ENCODE assay signal across 18 cellular contexts in the genomic region with DNA sequence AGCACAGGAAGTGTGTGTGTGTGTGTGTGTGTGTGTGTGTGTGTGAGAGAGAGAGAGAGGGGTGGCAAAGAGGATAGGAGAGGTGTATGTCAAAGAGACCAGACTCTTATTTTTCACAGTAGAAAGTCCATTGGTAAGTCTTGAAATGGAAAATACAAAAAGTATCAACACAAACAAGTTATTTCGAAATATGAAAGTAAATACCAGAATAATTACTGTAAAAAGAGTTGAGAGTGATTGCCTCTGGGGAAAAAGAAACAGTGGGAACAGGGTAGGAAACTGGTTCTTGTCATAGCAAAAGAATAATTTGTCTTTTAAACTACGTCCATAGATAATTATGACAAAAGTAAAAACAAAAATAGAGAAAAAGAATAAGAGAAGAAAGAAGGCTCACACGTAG. TPM values are rescaled to one million over a fixed set of nuclear protein-coding genes. Genes with fewer than 3 reads are reported as not detected.
DNase-seq lines count a peak whose midpoint lies in the region; ATAC-seq and TF ChIP-seq lines count a peak whose summit lies in the region.
"Had no signal": no experiment of that assay in that cellular context is flagged by ENCODE, and none has a peak within 500 bp of the region (broad histone marks: within the 10 kb centered on the region; RNA-seq: fewer than 3 reads in every experiment).

No MANE protein-coding gene starts in this region.

- H3K9ac ChIP-seq in PC-3 (ENCODE audit: low read length) (no peak overlapping the region), skeletal muscle tissue (ENCODE audit: low read depth in 1 of 3, low read length in 3 of 3) (no peak overlapping the region)

- H3K79me2 ChIP-seq in ACC112 (ENCODE audit: control insufficient read depth, insufficient read depth, low read length, unreplicated experiment) (no peaks in the 10 kb centered on the region), PC-3 (ENCODE audit: low read length) (no peaks in the 10 kb centered on the region), OCI-LY7 (ENCODE audit: insufficient read depth, low read depth, low read length) (no peaks in the 10 kb centered on the region)

- H3K27me3 ChIP-seq in ACC112 (ENCODE audit: insufficient read depth, low read length) = no peaks in the 10 kb centered on the region
- no peaks in the 10 kb centered on the region for H3K27me3 ChIP-seq in PC-3 (ENCODE audit: low read length)
- no peaks in the 10 kb centered on the region for H3K27me3 ChIP-seq in skeletal muscle tissue (ENCODE audit: control insufficient read depth in 3 of 3, insufficient read depth in 3 of 3, low read length in 3 of 3)
- H3K27me3 ChIP-seq: MG63 had no signal

- DNase-seq in PC-3 = no peak
- DNase-seq in fibroblast of the aortic adventitia (ENCODE audit: low read depth) = peak; percentile 35
- no peak for DNase-seq in OCI-LY7 (ENCODE audit: low spot score)
- DNase-seq in NCI-H2171 treated with DMSO at 0.1 percent for 48 hours (lab: John Stamatoyannopoulos, UW) = no peak
- no peak for DNase-seq in NCI-H2081 treated with DMSO at 0.1 percent for 48 hours (lab: John Stamatoyannopoulos, UW)
- no peak for DNase-seq in stimulated activated effector memory CD8-positive, alpha-beta T cell treated with anti-CD3 and anti-CD28 coated beads, Interleukin-12 subunit alpha, Interleukin-12 subunit beta, amount 100 ng/mL, for 72 hours (ENCODE audit: low spot score in 2 of 2)
- DNase-seq: activated CD4-positive, alpha-beta T cell treated with anti-CD3 and anti-CD28 coated beads, Interleukin-2, amount 10 ng/mL, durations not matched to agents 24 days and 14 days; activated naive CD8-positive, alpha-beta T cell treated with anti-CD3 and anti-CD28 coated beads, Interleukin-2, amount 10 ng/mL, durations not matched to agents 7 days and 5 days; dermis blood vessel endothelial cell; MG63; NCI-H1417 treated with DMSO at 0.1 percent for 48 hours; nephron progenitor cell; stimulated activated CD4-positive, alpha-beta T cell treated with anti-CD3 and anti-CD28 coated beads, Interleukin-4, amount 100 ng/mL, for 4 hours had no signal

- BruUV-seq in PC-3 (replicated peaks; lab: Mats Ljungman, UMichigan) (no TSS peak), OCI-LY7 (replicated peaks; lab: Mats Ljungman, UMichigan) (no TSS peak)

- H3K4me1 ChIP-seq in ACC112 (ENCODE audit: control insufficient read depth, insufficient read depth, low read length, unreplicated experiment) (peaks cover 20% of the 10 kb centered on the region), PC-3 (ENCODE audit: insufficient read depth, low read length) (peaks cover 8% of the 10 kb centered on the region), skeletal muscle tissue (ENCODE audit: control insufficient read depth in 3 of 3, insufficient read depth in 3 of 3, low read length in 3 of 3) (peaks cover 8 to 10% (median 10%) of the 10 kb centered on the region in 3 donors), OCI-LY7 (ENCODE audit: insufficient read depth, low read length, poor library complexity, severe bottlenecking) (no peaks in the 10 kb centered on the region)

- no peak overlapping the region for H3K27ac ChIP-seq in ACC112 (ENCODE audit: low read depth, low read length)
- no peak overlapping the region for H3K27ac ChIP-seq in PC-3 (ENCODE audit: low read length)
- H3K27ac ChIP-seq in skeletal muscle tissue (ENCODE audit: low read depth, low read length) = peak overlapping the region; percentile 60
- H3K27ac ChIP-seq in OCI-LY7 (ENCODE audit: low read depth, low read length, poor library complexity, severe bottlenecking) = no peak overlapping the region

- H3K9me3 ChIP-seq in PC-3 (ENCODE audit: low read length) (no peaks in the 10 kb centered on the region), skeletal muscle tissue (ENCODE audit: control insufficient read depth in 3 of 3, low read length in 3 of 3) (no peaks in the 10 kb centered on the region), OCI-LY7 (ENCODE audit: low read length) (no peaks in the 10 kb centered on the region)

- intact Hi-C loops in PC-3 (cut with micrococcal nuclease) = no loop called here
- intact Hi-C loops in OCI-LY7 (cut with micrococcal nuclease; ENCODE audit: unreplicated experiment) = no loop called here

- no peak overlapping the region for H3K4me3 ChIP-seq in ACC112 (ENCODE audit: low read depth, low read length)
- no peak overlapping the region for H3K4me3 ChIP-seq in PC-3 (ENCODE audit: low read length)
- H3K4me3 ChIP-seq in fibroblast of the aortic adventitia (ENCODE audit: low read depth, low read length) = no peak overlapping the region
- H3K4me3 ChIP-seq in skeletal muscle tissue (ENCODE audit: low read length in 3 of 3) = no peak overlapping the region
- H3K4me3 ChIP-seq in OCI-LY7 (ENCODE audit: low read depth, low read length, poor library complexity, severe bottlenecking) = no peak overlapping the region
- H3K4me3 ChIP-seq: MG63 had no signal

- CTCF ChIA-PET in PC-3 (lab: Charles Lee) = interaction anchor here (0.9 to 1.1 kb wide), 2 partner anchors 16 to 109 kb away, joined by 3 to 4 read pairs; no protein-coding TSS in a partner anchor
- CTCF ChIA-PET in OCI-LY7 (lab: Charles Lee; ENCODE audit: unreplicated experiment) = no interaction called here

- TF ChIP-seq CTCF in PC-3 (conservative IDR thresholded peaks at IDR 0.05; ENCODE audit: low read depth, low read length) (no peak), fibroblast of the aortic adventitia (IDR thresholded peaks at IDR 0.05; ENCODE audit: insufficient read depth, low read length) (no peak), OCI-LY7 (conservative IDR thresholded peaks at IDR 0.05; ENCODE audit: low read length) (no peak)

- H2AFZ ChIP-seq in ACC112 (ENCODE audit: low read length, unreplicated experiment) = peak overlapping the region; percentile 82
- H2AFZ ChIP-seq in PC-3 (ENCODE audit: low read length) = 0 out of 2 replicates have a peak overlapping the region, but pooled peaks have one; percentile 0
- H2AFZ ChIP-seq in OCI-LY7 (ENCODE audit: low read length) = no peak overlapping the region

- H3K36me3 Mint-ChIP-seq in stimulated activated effector memory CD8-positive, alpha-beta T cell treated with anti-CD3 and anti-CD28 coated beads, Interleukin-12 subunit alpha, Interleukin-12 subunit beta, amount 100 ng/mL, for 72 hours = no peaks in the 10 kb centered on the region
- H3K36me3 Mint-ChIP-seq: activated naive CD8-positive, alpha-beta T cell treated with anti-CD3 and anti-CD28 coated beads, Interleukin-2, amount 10 ng/mL, durations not matched to agents 7 days and 5 days; CD14-positive monocyte; mesothelial cell of epicardium had no signal

- H3K4me1 Mint-ChIP-seq in stimulated activated effector memory CD8-positive, alpha-beta T cell treated with anti-CD3 and anti-CD28 coated beads, Interleukin-12 subunit alpha, Interleukin-12 subunit beta, amount 100 ng/mL, for 72 hours = no peaks in the 10 kb centered on the region
- H3K4me1 Mint-ChIP-seq: activated CD4-positive, alpha-beta T cell treated with anti-CD3 and anti-CD28 coated beads, Interleukin-2, amount 10 ng/mL, durations not matched to agents 24 days and 14 days; activated naive CD8-positive, alpha-beta T cell treated with anti-CD3 and anti-CD28 coated beads, Interleukin-2, amount 10 ng/mL, durations not matched to agents 7 days and 5 days; activated T-helper 17 cell treated with anti-CD3 and anti-CD28 coated beads, Interleukin-2, amount 50 U/mL, for 72 hours; CD14-positive monocyte had no signal

- H3K9me3 Mint-ChIP-seq in stimulated activated effector memory CD8-positive, alpha-beta T cell treated with anti-CD3 and anti-CD28 coated beads, Interleukin-12 subunit alpha, Interleukin-12 subunit beta, amount 100 ng/mL, for 72 hours = no peaks in the 10 kb centered on the region
- H3K9me3 Mint-ChIP-seq: activated CD4-positive, alpha-beta T cell treated with anti-CD3 and anti-CD28 coated beads, Interleukin-2, amount 10 ng/mL, durations not matched to agents 24 days and 14 days; activated naive CD8-positive, alpha-beta T cell treated with anti-CD3 and anti-CD28 coated beads, Interleukin-2, amount 10 ng/mL, durations not matched to agents 7 days and 5 days; activated T-helper 17 cell treated with anti-CD3 and anti-CD28 coated beads, Interleukin-2, amount 50 U/mL, for 72 hours had no signal

- H3K27ac Mint-ChIP-seq in stimulated activated effector memory CD8-positive, alpha-beta T cell treated with anti-CD3 and anti-CD28 coated beads, Interleukin-12 subunit alpha, Interleukin-12 subunit beta, amount 100 ng/mL, for 72 hours = no peak overlapping the region
- H3K27ac Mint-ChIP-seq: activated CD4-positive, alpha-beta T cell treated with anti-CD3 and anti-CD28 coated beads, Interleukin-2, amount 10 ng/mL, durations not matched to agents 24 days and 14 days; activated naive CD8-positive, alpha-beta T cell treated with anti-CD3 and anti-CD28 coated beads, Interleukin-2, amount 10 ng/mL, durations not matched to agents 7 days and 5 days; activated T-helper 17 cell treated with anti-CD3 and anti-CD28 coated beads, Interleukin-2, amount 50 U/mL, for 72 hours; CD14-positive monocyte; mesothelial cell of epicardium; nephron progenitor cell had no signal

- H3F3A ChIP-seq in PC-3 (ENCODE audit: low read length, unreplicated experiment) = no peaks in the 10 kb centered on the region

- H3K9me2 ChIP-seq in PC-3 (replicated peaks; ENCODE audit: low read length) (no peaks in the 10 kb centered on the region), OCI-LY7 (ENCODE audit: insufficient read depth, low read length) (no peaks in the 10 kb centered on the region)

- H3K36me3 ChIP-seq in ACC112 (ENCODE audit: insufficient read depth, low read length) = no peaks in the 10 kb centered on the region
- H3K36me3 ChIP-seq in PC-3 (ENCODE audit: low read depth, low read length) = no peaks in the 10 kb centered on the region
- no peaks in the 10 kb centered on the region for H3K36me3 ChIP-seq in skeletal muscle tissue (ENCODE audit: control insufficient read depth in 3 of 3, insufficient read depth in 3 of 3, low read length in 3 of 3)
- no peaks in the 10 kb centered on the region for H3K36me3 ChIP-seq in OCI-LY7 (ENCODE audit: insufficient read depth, low read length)
- H3K36me3 ChIP-seq: MG63 had no signal

- no peak for ATAC-seq in PC-3
- no peak for ATAC-seq in stimulated activated effector memory CD8-positive, alpha-beta T cell treated with anti-CD3 and anti-CD28 coated beads, Interleukin-12 subunit alpha, Interleukin-12 subunit beta, amount 100 ng/mL, for 72 hours
- ATAC-seq: activated T-helper 17 cell treated with anti-CD3 and anti-CD28 coated beads, Interleukin-2, amount 50 U/mL, for 72 hours had no signal

- H4K20me1 ChIP-seq in PC-3 (ENCODE audit: low read length) (no peaks in the 10 kb centered on the region), OCI-LY7 (ENCODE audit: insufficient read depth, low read length) (no peaks in the 10 kb centered on the region)

- no peak overlapping the region for H3K4me3 Mint-ChIP-seq in stimulated activated effector memory CD8-positive, alpha-beta T cell treated with anti-CD3 and anti-CD28 coated beads, Interleukin-12 subunit alpha, Interleukin-12 subunit beta, amount 100 ng/mL, for 72 hours
- H3K4me3 Mint-ChIP-seq: activated CD4-positive, alpha-beta T cell treated with anti-CD3 and anti-CD28 coated beads, Interleukin-2, amount 10 ng/mL, durations not matched to agents 24 days and 14 days; activated naive CD8-positive, alpha-beta T cell treated with anti-CD3 and anti-CD28 coated beads, Interleukin-2, amount 10 ng/mL, durations not matched to agents 7 days and 5 days; activated T-helper 17 cell treated with anti-CD3 and anti-CD28 coated beads, Interleukin-2, amount 50 U/mL, for 72 hours; CD14-positive monocyte; mesothelial cell of epicardium; nephron progenitor cell had no signal

- H3K4me2 ChIP-seq in PC-3 (ENCODE audit: low read length) = no peak overlapping the region
- H3K4me2 ChIP-seq in OCI-LY7 (ENCODE audit: low read length) = no peak overlapping the region

- POLR2A ChIA-PET in PC-3 (lab: Charles Lee; ENCODE audit: unreplicated experiment) = interaction anchor here (0.6 to 0.7 kb wide), 2 partner anchors 104 to 155 kb away, joined by 3 to 4 read pairs; no protein-coding TSS in a partner anchor
- POLR2A ChIA-PET in OCI-LY7 (lab: Charles Lee) = interaction anchor here (0.8 kb wide), 1 partner anchor 25 kb away, joined by 3 read pairs; no protein-coding TSS in a partner anchor

RNA-seq across cellular contexts. Expression of a gene that starts 29.0 kb away (rescaled TPM):
- total RNA-seq in PC-3 (2014; rRNA removed) (0.51 and 0.75 TPM in 2 replicates), fibroblast of the aortic adventitia (ENCODE audit: low replicate concordance) (1.5 TPM in 1 of 2 replicates, not detected in the other), skeletal muscle tissue (under 0.01 TPM), OCI-LY7 (2022) (1.5 and 1.8 TPM in 2 replicates)
- total RNA-seq in OCI-LY7 (2014; rRNA removed; shearing (Covaris generic)) = 0.38 and 0.39 TPM in 2 replicates
- total RNA-seq: mesothelial cell of epicardium had no signal

RNA-seq across cellular contexts. Expression of a gene that starts 37.9 kb away (rescaled TPM):
- total RNA-seq in PC-3 (2014; rRNA removed) = 32.9 and 40.7 TPM in 2 replicates
- total RNA-seq in fibroblast of the aortic adventitia (ENCODE audit: low replicate concordance) = 38.8 and 56.0 TPM in 2 replicates
- 20.9 TPM for total RNA-seq in skeletal muscle tissue
- total RNA-seq in OCI-LY7 (2014; rRNA removed; shearing (Covaris generic)) = 0.95 and 0.98 TPM in 2 replicates
- total RNA-seq in OCI-LY7 (2022) = 2.2 and 3.7 TPM in 2 replicates
